In genomic region chr3:27312044-27312668, GRCh38 we compare ENCODE assay signal across 8 cellular contexts.
DNase-seq lines count a peak whose midpoint lies in the region; ATAC-seq lines count a peak whose summit lies in the region.

No MANE protein-coding gene starts in this region.

- DNase-seq in NCI-H187 treated with DMSO at 0.1 percent for 48 hours (lab: John Stamatoyannopoulos, UW): peak; percentile 3
- DNase-seq in NCI-H187 (lab: John Stamatoyannopoulos, UW): no peak
- DNase-seq in NCI-H774 (lab: John Stamatoyannopoulos, UW): peak; percentile 41
- DNase-seq in brain pericyte (ENCODE audit: low read depth, low spot score): peak; percentile 25
- DNase-seq in inferior parietal cortex (ENCODE audit: extremely low spot score): peak; percentile 85
- peak; percentile 41 for DNase-seq in stromal cell of bone marrow (ENCODE audit: low read depth)

- ATAC-seq in GM19452 (IDR thresholded peaks at IDR 0.05; ENCODE audit: unreplicated experiment) (peak; percentile 92), HG03432 (IDR thresholded peaks at IDR 0.05; ENCODE audit: unreplicated experiment) (peak; percentile 97)

Comparison
In these comparisons a context has a peak if more than half of its experiments do, and no peak if none do; other contexts are left out.
1. DNase-seq: peak in NCI-H187 treated with DMSO at 0.1 percent for 48 hours (single experiment), NCI-H774 (single experiment), brain pericyte (single experiment), inferior parietal cortex (single experiment) and stromal cell of bone marrow (single experiment); none in NCI-H187 (0 of 2).